8 cellular contexts compared by ENCODE assay signal in the genomic region with DNA sequence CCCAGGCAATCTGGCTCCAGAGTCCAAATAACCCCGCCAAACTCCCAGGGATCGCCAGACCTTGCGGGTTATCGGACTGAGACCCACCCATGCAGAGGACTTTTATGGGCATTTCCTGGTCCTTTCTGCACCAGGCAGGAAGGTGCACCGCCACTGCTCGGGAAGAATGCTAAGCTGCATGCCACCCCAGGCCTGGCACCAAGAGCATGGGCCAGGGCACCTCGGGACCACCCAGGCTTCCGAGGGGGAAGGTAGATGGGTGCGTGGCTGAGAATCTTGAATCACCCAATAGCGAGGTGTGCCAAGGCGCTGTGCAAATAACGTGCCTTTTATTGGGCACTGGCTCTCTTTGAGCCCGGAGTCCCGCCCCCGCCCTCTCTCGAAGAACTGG. TPM values are rescaled to one million over a fixed set of nuclear protein-coding genes. Genes with fewer than 3 reads are reported as not detected.
DNase-seq lines count a peak whose midpoint lies in the region; FAIRE-seq and TF ChIP-seq lines count a peak whose summit lies in the region.

No MANE protein-coding gene starts in this region.

- no peaks in the 10 kb centered on the region for H3K9me3 Mint-ChIP-seq in CD14-positive monocyte
- no peaks in the 10 kb centered on the region for H3K9me3 Mint-ChIP-seq in stimulated activated naive CD8-positive, alpha-beta T cell treated with anti-CD3 and anti-CD28 coated beads, Interleukin-15, Interleukin-2, amounts not matched to agents 100 ng/mL and 50 ng/mL, for 24 hours

- DNase-seq in CD14-positive monocyte (ENCODE audit: low spot score) (no peak), GM19240 (ENCODE audit: insufficient read length, low spot score) (peak; percentile 31), NCI-H1105 (lab: John Stamatoyannopoulos, UW) (peak; percentile 62), keratinocyte (ENCODE audit: low read depth, low spot score) (no peak), EL (no peak), cortex of kidney (lab: John Stamatoyannopoulos, UW) (no peak)

- H3K27ac ChIP-seq in angular gyrus (ENCODE audit: low read depth, low read length) (peak overlapping the region; percentile 98), keratinocyte (ENCODE audit: control insufficient read depth, insufficient read depth, low read length) (peak overlapping the region; percentile 75)

- peaks cover 29% of the 10 kb centered on the region for H3K4me1 ChIP-seq in keratinocyte (ENCODE audit: control insufficient read depth, extremely low read depth, insufficient read depth, low read length)

- H3K4me3 Mint-ChIP-seq in CD14-positive monocyte = peak overlapping the region; percentile 90 to 97
- H3K4me3 Mint-ChIP-seq in stimulated activated naive CD8-positive, alpha-beta T cell treated with anti-CD3 and anti-CD28 coated beads, Interleukin-15, Interleukin-2, amounts not matched to agents 100 ng/mL and 50 ng/mL, for 24 hours = peak overlapping the region; percentile 88

- H3K9me1 ChIP-seq in keratinocyte (ENCODE audit: control insufficient read depth, extremely low read depth, insufficient read depth, low read length) = no peaks in the 10 kb centered on the region

- H2AFZ ChIP-seq in keratinocyte (ENCODE audit: control insufficient read depth, low read length) = peak overlapping the region; percentile 82

- no peaks in the 10 kb centered on the region for H3K79me2 ChIP-seq in keratinocyte (ENCODE audit: control insufficient read depth, insufficient read depth, low read length)

- intact Hi-C loops in CD14-positive monocyte (cut with micrococcal nuclease) = loop anchor here (5.0 to 10.0 kb wide), 2 partner anchors 50 to 62 kb away; partner anchors contain the start of genes IRGQ (in 1 of the 2) and ZNF576 (in 1 of the 2)

- peak overlapping the region; percentile 96 for H3K4me2 ChIP-seq in keratinocyte (ENCODE audit: control insufficient read depth, extremely low read depth, insufficient read depth, low read depth, low read length)

- no peaks in the 10 kb centered on the region for H3K9me3 ChIP-seq in keratinocyte (ENCODE audit: control insufficient read depth, low read depth, low read length)

- peaks cover 28% of the 10 kb centered on the region for H3K4me1 Mint-ChIP-seq in CD14-positive monocyte
- H3K4me1 Mint-ChIP-seq in stimulated activated naive CD8-positive, alpha-beta T cell treated with anti-CD3 and anti-CD28 coated beads, Interleukin-15, Interleukin-2, amounts not matched to agents 100 ng/mL and 50 ng/mL, for 24 hours (ENCODE audit: low read depth) = peaks cover 32% of the 10 kb centered on the region

- H3K36me3 Mint-ChIP-seq in CD14-positive monocyte = peaks cover 8 to 16% of the 10 kb centered on the region in 2 donors
- peaks cover 5% of the 10 kb centered on the region for H3K36me3 Mint-ChIP-seq in stimulated activated naive CD8-positive, alpha-beta T cell treated with anti-CD3 and anti-CD28 coated beads, Interleukin-15, Interleukin-2, amounts not matched to agents 100 ng/mL and 50 ng/mL, for 24 hours (ENCODE audit: low read depth)

- peak overlapping the region; percentile 40 to 82 (median 78) for H3K4me3 ChIP-seq in keratinocyte (ENCODE audit: control insufficient read depth in 2 of 3, extremely low read depth in 1 of 3, insufficient read depth in 2 of 3, low read depth in 1 of 3, low read length in 3 of 3)

- no peaks in the 10 kb centered on the region for H3K36me3 ChIP-seq in keratinocyte (ENCODE audit: control insufficient read depth in 2 of 2, extremely low read depth in 1 of 2, insufficient read depth in 2 of 2, low read length in 2 of 2)

- no peaks in the 10 kb centered on the region for H3K27me3 ChIP-seq in keratinocyte (ENCODE audit: control insufficient read depth, extremely low read depth, insufficient read depth, low read length)

- FAIRE-seq in keratinocyte (lab: Jason Lieb, UNC) = no peak

- H3K9ac ChIP-seq in keratinocyte (ENCODE audit: control insufficient read depth, extremely low read depth, insufficient read depth, low read length) = peak overlapping the region; percentile 70

- peak overlapping the region; percentile 79 to 97 (median 89) for H3K27ac Mint-ChIP-seq in CD14-positive monocyte
- peak overlapping the region; percentile 89 for H3K27ac Mint-ChIP-seq in stimulated activated naive CD8-positive, alpha-beta T cell treated with anti-CD3 and anti-CD28 coated beads, Interleukin-15, Interleukin-2, amounts not matched to agents 100 ng/mL and 50 ng/mL, for 24 hours

- no peaks in the 10 kb centered on the region for H4K20me1 ChIP-seq in keratinocyte (ENCODE audit: control insufficient read depth, extremely low read depth, insufficient read depth, low read length)

- dilution Hi-C loops in keratinocyte (cut with MboI; ENCODE audit: extremely low pct_ligation_motif_present, low sequenced_read_pairs) = no loop called here

- TF ChIP-seq CTCF in CD14-positive monocyte (IDR thresholded peaks at IDR 0.05) (no peak), keratinocyte (optimal IDR thresholded peaks at IDR 0.05 in 1 of 3, IDR thresholded peaks at IDR 0.05 in 1 of 3, conservative IDR thresholded peaks at IDR 0.05 in 1 of 3; ENCODE audit: extremely low read depth in 1 of 3, insufficient read depth in 2 of 3, low read length in 3 of 3) (no peak)

- H3K27me3 Mint-ChIP-seq in CD14-positive monocyte (ENCODE audit: low read depth in 3 of 3) = peaks cover 0 to 5% (median 1%) of the 10 kb centered on the region in 3 donors
- no peaks in the 10 kb centered on the region for H3K27me3 Mint-ChIP-seq in stimulated activated naive CD8-positive, alpha-beta T cell treated with anti-CD3 and anti-CD28 coated beads, Interleukin-15, Interleukin-2, amounts not matched to agents 100 ng/mL and 50 ng/mL, for 24 hours

RNA-seq across cellular contexts. Expression of gene ZNF575, which starts 0.4 kb away (rescaled TPM):
- under 1 TPM; 0.25 to 0.79 TPM for polyA plus RNA-seq in CD14-positive monocyte
- polyA plus RNA-seq in keratinocyte = 0.05 to 0.22 TPM (median 0.06 TPM) in 3 replicates
- polyA plus RNA-seq in keratinocyte (2011; ENCODE audit: low read depth) = 0.74 TPM
- 0.11 and 0.27 TPM in 2 replicates for polyA plus RNA-seq in keratinocyte (2011; cell fraction: cytosol; rRNA removed)
- 0.10 and 0.76 TPM in 2 replicates for polyA plus RNA-seq in keratinocyte (2011; cell fraction: nucleus; rRNA removed)
- polyA plus RNA-seq in keratinocyte (2012; ENCODE audit: low replicate concordance) = 1.3 and 1.4 TPM in 2 replicates
- 0.07 to 0.13 TPM (median 0.10 TPM) in 3 replicates for polyA minus RNA-seq in keratinocyte
- polyA minus RNA-seq in keratinocyte (2011; cell fraction: cytosol; rRNA and poly(A)+ RNA removed) = not detected
- polyA minus RNA-seq in keratinocyte (2011; cell fraction: nucleus; rRNA and poly(A)+ RNA removed) = not detected in 2 replicates

RNA-seq across cellular contexts. Expression of gene ETHE1, which starts 5.6 kb away (rescaled TPM):
- polyA plus RNA-seq in CD14-positive monocyte (100 to 1,000 TPM; 111 to 135 TPM), keratinocyte (234 to 301 TPM (median 245 TPM) in 3 replicates)
- polyA plus RNA-seq in keratinocyte (2011; ENCODE audit: low read depth) = 288 TPM
- polyA plus RNA-seq in keratinocyte (2011; cell fraction: cytosol; rRNA removed) = 283 and 302 TPM in 2 replicates
- 180 and 198 TPM in 2 replicates for polyA plus RNA-seq in keratinocyte (2011; cell fraction: nucleus; rRNA removed)
- 204 and 227 TPM in 2 replicates for polyA plus RNA-seq in keratinocyte (2012; ENCODE audit: low replicate concordance)
- 256 to 402 TPM (median 313 TPM) in 3 replicates for polyA minus RNA-seq in keratinocyte
- 280 TPM for polyA minus RNA-seq in keratinocyte (2011; cell fraction: cytosol; rRNA and poly(A)+ RNA removed)
- 70.7 and 74.0 TPM in 2 replicates for polyA minus RNA-seq in keratinocyte (2011; cell fraction: nucleus; rRNA and poly(A)+ RNA removed)

RNA-seq across cellular contexts. Expression of gene PHLDB3, which starts 28.0 kb away (rescaled TPM):
- polyA plus RNA-seq in CD14-positive monocyte = 1 to 10 TPM; 1.4 to 1.7 TPM
- polyA plus RNA-seq in keratinocyte = 6.1 to 9.8 TPM (median 6.7 TPM) in 3 replicates
- 33.2 TPM for polyA plus RNA-seq in keratinocyte (2011; ENCODE audit: low read depth)
- polyA plus RNA-seq in keratinocyte (2011; cell fraction: cytosol; rRNA removed) = 3.1 and 8.6 TPM in 2 replicates
- polyA plus RNA-seq in keratinocyte (2011; cell fraction: nucleus; rRNA removed) = 18.6 and 24.0 TPM in 2 replicates
- polyA plus RNA-seq in keratinocyte (2012; ENCODE audit: low replicate concordance) = 7.2 and 32.9 TPM in 2 replicates
- polyA minus RNA-seq in keratinocyte = 4.3 to 7.6 TPM (median 6.4 TPM) in 3 replicates
- polyA minus RNA-seq in keratinocyte (2011; cell fraction: cytosol; rRNA and poly(A)+ RNA removed) = 12.3 TPM
- polyA minus RNA-seq in keratinocyte (2011; cell fraction: nucleus; rRNA and poly(A)+ RNA removed) = 16.4 and 21.0 TPM in 2 replicates

RNA-seq across cellular contexts. Expression of gene XRCC1, which starts 42.8 kb away (rescaled TPM):
- 10 to 100 TPM; 13.1 to 19.3 TPM for polyA plus RNA-seq in CD14-positive monocyte
- polyA plus RNA-seq in keratinocyte = 16.3 to 17.5 TPM (median 16.8 TPM) in 3 replicates
- 8.2 TPM for polyA plus RNA-seq in keratinocyte (2011; ENCODE audit: low read depth)
- polyA plus RNA-seq in keratinocyte (2011; cell fraction: cytosol; rRNA removed) = 9.6 and 19.8 TPM in 2 replicates
- 14.4 and 19.9 TPM in 2 replicates for polyA plus RNA-seq in keratinocyte (2011; cell fraction: nucleus; rRNA removed)
- polyA plus RNA-seq in keratinocyte (2012; ENCODE audit: low replicate concordance) = 10.6 and 19.9 TPM in 2 replicates
- polyA minus RNA-seq in keratinocyte = 12.6 to 22.3 TPM (median 12.9 TPM) in 3 replicates
- 21.7 TPM for polyA minus RNA-seq in keratinocyte (2011; cell fraction: cytosol; rRNA and poly(A)+ RNA removed)
- polyA minus RNA-seq in keratinocyte (2011; cell fraction: nucleus; rRNA and poly(A)+ RNA removed) = 9.5 and 11.8 TPM in 2 replicates

RNA-seq across cellular contexts. Expression of gene PINLYP, which starts 43.0 kb away (rescaled TPM):
- polyA plus RNA-seq in CD14-positive monocyte (1 to 10 TPM in 1 of 2 donors, under 1 TPM in 1; 0.93 to 1.3 TPM), keratinocyte (14.5 to 19.2 TPM (median 16.0 TPM) in 3 replicates)
- polyA plus RNA-seq in keratinocyte (2011; ENCODE audit: low read depth) = 0.45 TPM
- polyA plus RNA-seq in keratinocyte (2011; cell fraction: cytosol; rRNA removed) = 11.0 and 14.1 TPM in 2 replicates
- polyA plus RNA-seq in keratinocyte (2011; cell fraction: nucleus; rRNA removed) = 5.1 and 6.4 TPM in 2 replicates
- polyA plus RNA-seq in keratinocyte (2012; ENCODE audit: low replicate concordance) = 2.8 and 13.2 TPM in 2 replicates
- 11.4 to 22.7 TPM (median 12.8 TPM) in 3 replicates for polyA minus RNA-seq in keratinocyte
- 10.6 TPM for polyA minus RNA-seq in keratinocyte (2011; cell fraction: cytosol; rRNA and poly(A)+ RNA removed)
- 1.5 and 1.6 TPM in 2 replicates for polyA minus RNA-seq in keratinocyte (2011; cell fraction: nucleus; rRNA and poly(A)+ RNA removed)

Comparison
In these comparisons a context has a peak if more than half of its experiments do, and no peak if none do; other contexts are left out.
1. DNase-seq: peak in GM19240 (single experiment) and NCI-H1105 (single experiment); none in CD14-positive monocyte (single experiment), keratinocyte (single experiment), EL (single experiment) and cortex of kidney (single experiment).